ENCODE assay signal across 30 cellular contexts in the genomic region with DNA sequence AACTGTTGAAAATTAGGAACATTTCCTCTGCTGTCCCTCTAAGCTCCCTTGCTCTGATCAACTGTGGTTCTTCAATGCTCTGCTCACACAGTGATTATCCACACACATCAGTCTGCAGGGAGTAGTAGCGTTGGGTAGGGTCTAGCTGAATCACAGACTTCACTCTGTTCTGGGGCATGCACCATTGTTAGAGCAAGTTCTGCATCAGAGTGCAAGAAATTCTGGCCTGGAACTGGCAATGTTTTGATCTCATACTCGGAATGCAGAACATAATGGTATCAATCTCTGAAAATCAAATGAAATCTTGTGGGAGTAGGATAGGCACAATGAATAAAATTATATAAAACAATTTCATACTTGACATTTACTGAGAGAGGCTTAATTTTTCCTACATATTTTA. TPM values are rescaled to one million over a fixed set of nuclear protein-coding genes. Genes with fewer than 3 reads are reported as not detected.
"Had no signal": no experiment of that assay in that cellular context is flagged by ENCODE, and none has a peak within 500 bp of the region (broad histone marks: within the 10 kb centered on the region; RNA-seq: fewer than 3 reads in every experiment).

No MANE protein-coding gene starts in this region.

- H3K9ac ChIP-seq: neural progenitor cell had no signal

- H3K4me1 ChIP-seq: pancreas, prostate gland, right lobe of liver, sigmoid colon, stomach, thyroid gland, tibial nerve, upper lobe of left lung, vagina had no signal

- H3K27me3 ChIP-seq: neural progenitor cell, neutrophil, pancreas, right lobe of liver, sigmoid colon, stomach, thyroid gland, tibial nerve, upper lobe of left lung, vagina had no signal

- ATAC-seq: natural killer cell; pancreas; right cardiac atrium; right lobe of liver; stimulated activated effector memory CD8-positive, alpha-beta T cell treated with anti-CD3 and anti-CD28 coated beads, Interleukin-12 subunit alpha, Interleukin-12 subunit beta, amount 100 ng/mL, for 72 hours; stimulated activated naive B cell treated with anti-CD40 and anti-IgM and Interleukin-4, amounts not matched to agents 10 μg/mL and 1 μg/mL and 100 μg/mL, for 72 hours had no signal

- H3K36me3 ChIP-seq: neural progenitor cell, neutrophil, pancreas, prostate gland, right lobe of liver, sigmoid colon, stomach, thoracic aorta, thyroid gland, tibial nerve, upper lobe of left lung, vagina had no signal

- H3K4me3 ChIP-seq: neural progenitor cell, pancreas, prostate gland, right lobe of liver, sigmoid colon, stomach, thoracic aorta, thyroid gland, tibial nerve, upper lobe of left lung, vagina had no signal

- H3K4me2 ChIP-seq: neural progenitor cell had no signal

- H3K27ac ChIP-seq: neural progenitor cell, neutrophil, pancreas, prostate gland, right lobe of liver, sigmoid colon, stomach, thoracic aorta, thyroid gland, upper lobe of left lung, vagina had no signal

- H2AFZ ChIP-seq: neural progenitor cell had no signal

- DNase-seq: natural killer cell; pancreas; right cardiac atrium; right lobe of liver; sigmoid colon; small intestine; stimulated activated CD4-positive, alpha-beta T cell treated with anti-CD3 and anti-CD28 coated beads, Interleukin-15, amount 100 ng/mL, for 24 hours; stimulated activated CD4-positive, alpha-beta T cell treated with anti-CD3 and anti-CD28 coated beads, Interleukin-2, amount 100 ng/mL, for 24 hours; stimulated activated CD4-positive, alpha-beta T cell treated with anti-CD3 and anti-CD28 coated beads, Interleukin-2, amount 100 ng/mL, for 48 hours; stimulated activated CD4-positive, alpha-beta T cell treated with anti-CD3 and anti-CD28 coated beads, Interleukin-4, amount 100 ng/mL, for 24 hours; stimulated activated naive B cell treated with anti-CD40 and anti-IgM and Interleukin-4, amounts not matched to agents 10 μg/mL and 1 μg/mL and 100 μg/mL, for 72 hours; stimulated activated naive CD4-positive, alpha-beta T cell treated with Interleukin-2 at 50 U/mL for 16 hours; stomach; thyroid gland; trophoblast cell; upper lobe of left lung had no signal

- H3K9me3 ChIP-seq: neutrophil, pancreas, prostate gland, right lobe of liver, sigmoid colon, stomach, thoracic aorta, thyroid gland, tibial nerve, upper lobe of left lung, vagina had no signal

RNA-seq across cellular contexts. Expression of gene HRH4, which starts 55.3 kb away (rescaled TPM):
- total RNA-seq: osteocyte, posterior vena cava, prostate gland, pulmonary artery endothelial cell, right cardiac atrium, skeletal muscle tissue, temporal lobe, thyroid gland, ureter, vagina had no signal
- polyA plus RNA-seq: neural cell, pancreas, right cardiac atrium, small intestine had no signal
